Comparison of ENCODE assay signal across 9 cellular contexts in the genomic region with DNA sequence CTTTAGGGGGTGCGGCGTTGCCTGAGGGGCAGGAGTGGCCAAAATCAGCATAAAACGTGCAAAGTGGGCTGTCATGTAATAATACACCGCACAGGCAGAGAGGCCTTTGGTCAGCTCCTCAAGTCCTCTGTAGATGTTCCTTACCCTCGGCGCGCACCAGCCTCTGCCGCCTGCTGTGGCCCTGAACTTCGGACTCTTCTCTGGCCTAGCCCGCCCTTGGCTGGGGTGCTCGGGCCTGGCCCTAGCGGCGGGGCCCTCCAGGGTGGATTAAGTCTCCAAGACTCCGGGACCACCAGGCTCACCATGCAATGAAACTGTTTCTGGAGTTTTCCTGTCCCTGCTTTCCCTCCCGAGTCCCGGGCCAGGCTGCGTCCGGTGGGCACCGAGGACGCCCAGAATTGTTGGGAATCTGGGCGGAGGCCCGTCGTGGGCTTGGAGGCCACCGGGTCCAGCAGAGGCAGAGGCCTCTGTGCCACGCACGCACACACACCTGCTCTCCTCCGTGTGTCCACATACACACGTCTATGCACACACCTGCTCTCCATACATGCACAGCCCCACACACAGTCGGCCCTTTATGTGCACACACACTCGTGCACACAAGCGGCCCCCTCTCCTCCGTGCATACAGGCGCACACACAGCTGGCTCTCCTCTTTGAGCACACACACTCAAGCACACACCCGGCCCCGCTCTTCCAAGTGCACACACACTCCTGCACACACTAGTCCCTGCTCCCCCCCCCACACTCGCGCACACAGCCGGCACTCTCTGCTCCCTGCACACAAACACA. TPM values are rescaled to one million over a fixed set of nuclear protein-coding genes. Genes with fewer than 3 reads are reported as not detected.
DNase-seq lines count a peak whose midpoint lies in the region; ATAC-seq and TF ChIP-seq lines count a peak whose summit lies in the region.
"Had no signal": no experiment of that assay in that cellular context is flagged by ENCODE, and none has a peak within 500 bp of the region (broad histone marks: within the 10 kb centered on the region; RNA-seq: fewer than 3 reads in every experiment).

No MANE protein-coding gene starts in this region.

- H3K9me3 ChIP-seq in left ventricle myocardium inferior (replicated peaks) (peaks cover 3% of the 10 kb centered on the region), lower lobe of right lung (no peaks in the 10 kb centered on the region), upper lobe of right lung (no peaks in the 10 kb centered on the region)

- H3K27ac Mint-ChIP-seq in activated naive CD8-positive, alpha-beta T cell = no peak overlapping the region

- H3K4me1 ChIP-seq in left ventricle myocardium inferior = peaks cover 23% of the 10 kb centered on the region
- H3K4me1 ChIP-seq in lower lobe of right lung = peaks cover 16% of the 10 kb centered on the region
- H3K4me1 ChIP-seq in upper lobe of right lung = peaks cover 13% of the 10 kb centered on the region

- H3K36me3 ChIP-seq in left ventricle myocardium inferior (peaks cover 7% of the 10 kb centered on the region), lower lobe of right lung (peaks cover 7% of the 10 kb centered on the region), upper lobe of right lung (peaks cover 6% of the 10 kb centered on the region)

- no peaks in the 10 kb centered on the region for H3K9me3 Mint-ChIP-seq in activated naive CD8-positive, alpha-beta T cell (ENCODE audit: low read depth)

- intact Hi-C loops in Right ventricle myocardium superior (cut with DNase I) = no loop called here
- intact Hi-C loops in left ventricle myocardium inferior (cut with micrococcal nuclease) = no loop called here
- intact Hi-C loops in lower lobe of right lung (cut with DNase I) = no loop called here
- intact Hi-C loops in upper lobe of right lung (cut with DNase I) = no loop called here

- no peak for TF ChIP-seq CTCF in left ventricle myocardium inferior (IDR thresholded peaks at IDR 0.05; ENCODE audit: borderline replicate concordance)
- TF ChIP-seq CTCF in lower lobe of right lung (IDR thresholded peaks at IDR 0.05) = no peak
- no peak for TF ChIP-seq CTCF in upper lobe of right lung (IDR thresholded peaks at IDR 0.05)

- peak overlapping the region; percentile 65 for H3K4me3 Mint-ChIP-seq in activated naive CD8-positive, alpha-beta T cell

- H3K27me3 ChIP-seq in left ventricle myocardium inferior (ENCODE audit: low read depth) (no peaks in the 10 kb centered on the region), lower lobe of right lung (ENCODE audit: low read depth) (no peaks in the 10 kb centered on the region), upper lobe of right lung (no peaks in the 10 kb centered on the region)

- no peak overlapping the region for H3K4me3 ChIP-seq in left ventricle myocardium inferior
- no peak overlapping the region for H3K4me3 ChIP-seq in lower lobe of right lung
- H3K4me3 ChIP-seq in upper lobe of right lung = no peak overlapping the region

- H3K27ac ChIP-seq in left ventricle myocardium inferior (replicated peaks) (no peak overlapping the region), lower lobe of right lung (no peak overlapping the region), upper lobe of right lung (no peak overlapping the region)

- H3K27me3 Mint-ChIP-seq in activated naive CD8-positive, alpha-beta T cell = no peaks in the 10 kb centered on the region

- H3K36me3 Mint-ChIP-seq in activated naive CD8-positive, alpha-beta T cell = peaks cover 10% of the 10 kb centered on the region

- ATAC-seq in Right ventricle myocardium superior (ENCODE audit: poor library complexity) = no peak
- no peak for ATAC-seq in lower lobe of right lung
- no peak for ATAC-seq in upper lobe of right lung
- no peak for ATAC-seq in GM18517 (IDR thresholded peaks at IDR 0.05; ENCODE audit: unreplicated experiment)
- no peak for ATAC-seq in GM21576 (IDR thresholded peaks at IDR 0.05; ENCODE audit: unreplicated experiment)

- DNase-seq in Right ventricle myocardium superior (peak; percentile 36), left ventricle myocardium inferior (no peak), lower lobe of right lung (peak; percentile 32), upper lobe of right lung (peak; percentile 52), DMS153 treated with DMSO at 0.1 percent for 48 hours (lab: John Stamatoyannopoulos, UW; ENCODE audit: unreplicated experiment) (no peak)
- DNase-seq: NCI-H446 treated with DMSO at 0.1 percent for 48 hours had no signal

- H3K4me1 Mint-ChIP-seq in activated naive CD8-positive, alpha-beta T cell (ENCODE audit: low read depth) = peaks cover 24% of the 10 kb centered on the region

RNA-seq across cellular contexts. Expression of gene TFDP1, which starts 1.5 kb away (rescaled TPM):
- total RNA-seq in Right ventricle myocardium superior = 42.1 TPM
- total RNA-seq in left ventricle myocardium inferior = 48.7 TPM
- 47.0 TPM for total RNA-seq in lower lobe of right lung
- 42.3 TPM for total RNA-seq in upper lobe of right lung

Comparison
In these comparisons a context has a peak if more than half of its experiments do, and no peak if none do; other contexts are left out.
1. DNase-seq: peak in Right ventricle myocardium superior (single experiment), lower lobe of right lung (single experiment) and upper lobe of right lung (single experiment); none in left ventricle myocardium inferior (single experiment) and DMS153 treated with DMSO at 0.1 percent for 48 hours (single experiment).